In genomic region chr11:74318241-74318932, GRCh38 we compare ENCODE assay signal across 2 cellular contexts.
TF ChIP-seq lines count a peak whose summit lies in the region.

No MANE protein-coding gene starts in this region.

TF ChIP-seq in A549, 52 proteins besides CTCF, POLR2A, EP300 and RAD21:
- TF ChIP-seq ZSCAN20 (CRISPR knock-in tag; IDR thresholded peaks at IDR 0.05): no peak
- no peak for TF ChIP-seq CHD4 (IDR thresholded peaks at IDR 0.05; ENCODE audit: borderline replicate concordance)
- TF ChIP-seq HOXB5 (CRISPR knock-in tag; IDR thresholded peaks at IDR 0.05): no peak
- no peak for TF ChIP-seq CBX8 (IDR thresholded peaks at IDR 0.05)
- TF ChIP-seq RFX5 (IDR thresholded peaks at IDR 0.05): no peak
- no peak for TF ChIP-seq ZC3H11A (IDR thresholded peaks at IDR 0.05)
- no peak for TF ChIP-seq PBX3 (IDR thresholded peaks at IDR 0.05)
- no peak for TF ChIP-seq HDAC2 (IDR thresholded peaks at IDR 0.05)
- no peak for TF ChIP-seq NFE2L2 (conservative IDR thresholded peaks at IDR 0.05; ENCODE audit: low read length)
- TF ChIP-seq RARB (CRISPR knock-in tag; IDR thresholded peaks at IDR 0.05): no peak
- no peak for TF ChIP-seq JUNB (IDR thresholded peaks at IDR 0.05)
- no peak for TF ChIP-seq RNF2 (IDR thresholded peaks at IDR 0.05; ENCODE audit: borderline replicate concordance, low read depth)
- no peak for TF ChIP-seq ELK1 (IDR thresholded peaks at IDR 0.05; ENCODE audit: low read depth, low read length)
- no peak for TF ChIP-seq HMGXB4 (CRISPR knock-in tag; IDR thresholded peaks at IDR 0.05; ENCODE audit: borderline replicate concordance)
- TF ChIP-seq CHD2 (IDR thresholded peaks at IDR 0.05; ENCODE audit: low read length, partially characterized antibody): no peak

TF ChIP-seq in IMR-90, 13 proteins besides CTCF, POLR2A, EP300 and RAD21:
- no peak for TF ChIP-seq CEBPB (IDR thresholded peaks at IDR 0.05; ENCODE audit: low read depth, low read length)
- TF ChIP-seq RFX5 (IDR thresholded peaks at IDR 0.05; ENCODE audit: low read depth, low read length): no peak
- no peak for TF ChIP-seq MAZ (IDR thresholded peaks at IDR 0.05; ENCODE audit: borderline replicate concordance, low read depth, low read length)
- no peak for TF ChIP-seq FOS (IDR thresholded peaks at IDR 0.05; ENCODE audit: low read depth, low read length)
- TF ChIP-seq ELK1 (IDR thresholded peaks at IDR 0.05; ENCODE audit: borderline replicate concordance, low read depth, low read length): no peak
- no peak for TF ChIP-seq NFE2L2 (IDR thresholded peaks at IDR 0.05; ENCODE audit: low read depth, low read length)
- TF ChIP-seq SMC3 (IDR thresholded peaks at IDR 0.05; ENCODE audit: low read depth, low read length): no peak; the same call in 1 of the 2 replicates
- TF ChIP-seq MAFK (IDR thresholded peaks at IDR 0.05; ENCODE audit: low read depth, low read length): no peak
- no peak for TF ChIP-seq BHLHE40 (IDR thresholded peaks at IDR 0.05; ENCODE audit: low read depth, low read length)
- TF ChIP-seq CHD1 (IDR thresholded peaks at IDR 0.05; ENCODE audit: low read depth, low read length): no peak
- no peak for TF ChIP-seq MXI1 (IDR thresholded peaks at IDR 0.05; ENCODE audit: borderline replicate concordance, low read depth, low read length)
- TF ChIP-seq USF2 (IDR thresholded peaks at IDR 0.05; ENCODE audit: low read depth, low read length): no peak
- TF ChIP-seq RCOR1 (IDR thresholded peaks at IDR 0.05; ENCODE audit: insufficient replicate concordance, low read length): no peak
